8 cellular contexts compared by ENCODE assay signal in the genomic region with DNA sequence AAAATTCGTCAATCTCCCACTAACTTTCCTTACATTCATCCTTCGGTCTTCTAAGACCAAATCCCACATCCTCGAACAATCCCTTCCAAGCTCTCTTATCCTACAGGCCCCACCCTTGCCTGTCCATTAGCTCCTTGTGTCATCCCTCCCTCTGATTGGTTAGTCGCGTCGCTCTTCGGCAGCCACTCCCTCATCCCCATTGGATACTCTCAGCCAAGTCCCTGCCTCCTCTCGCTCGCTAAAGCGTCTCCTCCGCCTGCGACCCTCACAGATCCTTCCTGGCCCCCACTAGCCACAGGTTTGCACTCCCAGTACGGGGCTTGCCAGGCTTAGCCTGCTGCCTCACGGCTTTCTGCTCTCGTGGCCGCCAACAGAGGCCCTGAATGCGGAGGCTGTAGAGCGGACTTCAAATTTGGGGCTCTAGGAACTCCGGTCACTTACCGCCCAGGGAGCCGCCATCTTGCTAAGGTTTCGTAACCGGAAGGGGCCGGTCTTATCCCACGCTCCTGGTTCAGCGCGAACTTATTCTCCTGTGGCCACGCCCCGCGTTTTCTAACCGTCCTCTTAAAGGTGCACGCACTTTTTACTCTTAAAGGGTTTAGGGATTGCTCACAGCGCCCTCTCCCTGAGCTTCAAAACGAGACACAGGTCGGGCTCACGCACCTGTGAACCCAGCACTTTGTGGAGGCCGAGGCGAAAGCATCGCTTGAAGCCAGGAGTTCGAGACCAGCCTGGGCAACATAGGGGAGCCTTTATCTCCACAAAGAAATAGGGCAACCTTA. TPM values are rescaled to one million over a fixed set of nuclear protein-coding genes. Genes with fewer than 3 reads are reported as not detected.
DNase-seq lines count a peak whose midpoint lies in the region; ATAC-seq and TF ChIP-seq lines count a peak whose summit lies in the region.

DMAC2 (minus strand) TSS at position 472 of the 782 bp plus-strand sequence; CDS start at position 459, 13 bp downstream.

- peak within 1 kb of the TSS; percentile 92 for H3K4me3 ChIP-seq in Jurkat, Clone E6-1 (ENCODE audit: low read length)
- H3K4me3 ChIP-seq in PC-3 (ENCODE audit: low read length) = peak within 1 kb of the TSS; percentile 99
- H3K4me3 ChIP-seq in muscle layer of colon (ENCODE audit: low read depth in 1 of 2, low read length in 2 of 2) = peak within 1 kb of the TSS; percentile 60 to 95

- peaks cover 9% of the 10 kb centered on the region; the same call in 1 of the 2 replicates for H3K79me2 ChIP-seq in PC-3 (ENCODE audit: low read length)

- intact Hi-C loops in PC-3 (cut with micrococcal nuclease) = no loop called here

- H3K4me2 ChIP-seq in PC-3 (ENCODE audit: low read length) = peak within 1 kb of the TSS; percentile 97

- CTCF ChIA-PET in PC-3 (lab: Charles Lee) = interaction anchor here (0.9 to 1.0 kb wide), 2 partner anchors 9 to 124 kb away, joined by 3 to 15 read pairs; no protein-coding TSS in a partner anchor

- peak; percentile 65 for TF ChIP-seq CTCF in PC-3 (conservative IDR thresholded peaks at IDR 0.05; ENCODE audit: low read depth, low read length)

- peaks cover 6% of the 10 kb centered on the region; the same call in 1 of the 2 replicates for H3K4me1 ChIP-seq in PC-3 (ENCODE audit: insufficient read depth, low read length)
- H3K4me1 ChIP-seq in muscle layer of colon (ENCODE audit: insufficient read depth, low read length) = peaks cover 13% of the 10 kb centered on the region

- TSS peak; percentile 85 for BruUV-seq in PC-3 (replicated peaks; lab: Mats Ljungman, UMichigan)

- no peaks in the 10 kb centered on the region for H3K9me2 ChIP-seq in PC-3 (replicated peaks; ENCODE audit: low read length)

- H3F3A ChIP-seq in PC-3 (ENCODE audit: low read length, unreplicated experiment) = no peaks in the 10 kb centered on the region

- DNase-seq in DMS79 (lab: John Stamatoyannopoulos, UW) (peak; percentile 97), PC-3 (peak; percentile 97), activated T-cell treated with anti-CD3 and anti-CD28 coated beads for 48 hours (ENCODE audit: low read depth) (peak; percentile 90)
- DNase-seq in Jurkat, Clone E6-1 (ENCODE audit: low read depth, low spot score) = peak; percentile 99
- DNase-seq in stimulated activated CD8-positive, alpha-beta memory T cell treated with anti-CD3 and anti-CD28 coated beads, Interleukin-7, amount 100 ng/mL, for 24 hours (ENCODE audit: low read depth) = peak; percentile 95

- ATAC-seq in GM21619 (IDR thresholded peaks at IDR 0.05; ENCODE audit: unreplicated experiment) = peak; percentile 88
- peak; percentile 99 for ATAC-seq in PC-3
- peak; percentile 88 for ATAC-seq in esophagus mucosa

- H3K36me3 ChIP-seq in PC-3 (ENCODE audit: low read depth, low read length) (no peaks in the 10 kb centered on the region), muscle layer of colon (ENCODE audit: insufficient read depth, low read length) (peaks cover 3% of the 10 kb centered on the region)

- H2AFZ ChIP-seq in PC-3 (ENCODE audit: low read length) = peak within 1 kb of the TSS; percentile 95

- peak within 1 kb of the TSS; percentile 89 for H3K9ac ChIP-seq in PC-3 (ENCODE audit: low read length)
- peak within 1 kb of the TSS; percentile 58 for H3K9ac ChIP-seq in muscle layer of colon (ENCODE audit: low read length)

- H3K27ac ChIP-seq in PC-3 (ENCODE audit: low read length) (peak within 1 kb of the TSS; percentile 72), muscle layer of colon (ENCODE audit: low read depth, low read length) (peak within 1 kb of the TSS; percentile 90)

- POLR2A ChIA-PET in PC-3 (lab: Charles Lee; ENCODE audit: unreplicated experiment) = interaction anchor here (0.6 kb wide), 2 partner anchors 119 to 194 kb away, joined by 3 read pairs; no protein-coding TSS in a partner anchor

- H3K9me3 ChIP-seq in PC-3 (ENCODE audit: low read length) (no peaks in the 10 kb centered on the region), muscle layer of colon (ENCODE audit: low read length) (no peaks in the 10 kb centered on the region)

- no peaks in the 10 kb centered on the region for H4K20me1 ChIP-seq in PC-3 (ENCODE audit: low read length)

- H3K27me3 ChIP-seq in PC-3 (ENCODE audit: low read length) (no peaks in the 10 kb centered on the region), muscle layer of colon (ENCODE audit: control insufficient read depth in 1 of 2, insufficient read depth in 2 of 2, low read length in 2 of 2) (peaks cover 0 to 5% of the 10 kb centered on the region in 2 donors)

RNA-seq across cellular contexts. Expression of gene DMAC2, which starts in this region (rescaled TPM):
- 70.0 TPM for polyA plus RNA-seq in Jurkat, Clone E6-1 (2012; ENCODE audit: insufficient read depth, insufficient read length)
- total RNA-seq in PC-3 (2014; rRNA removed) (36.8 and 44.6 TPM in 2 replicates), esophagus mucosa (34.6 TPM)

Comparison
In these comparisons a context has a peak if more than half of its experiments do, and no peak if none do; other contexts are left out.
1. Peak in every context shown above with its lines: DNase-seq, ATAC-seq, H3K4me3 ChIP-seq and H3K27ac ChIP-seq.